8 cellular contexts compared by ENCODE assay signal in genomic region chr20:19692685-19693119, GRCh38.
A peak's percentile ranks its signal among the peaks of the same experiment; 100 is the strongest.
DNase-seq lines count a peak whose midpoint lies in the region; ATAC-seq and TF ChIP-seq lines count a peak whose summit lies in the region.

No MANE protein-coding gene starts in this region.

- ATAC-seq in HG02610 (IDR thresholded peaks at IDR 0.05; ENCODE audit: unreplicated experiment) = no peak

- H3K27ac ChIP-seq in brain microvascular endothelial cell = no peak overlapping the region

- peak overlapping the region; percentile 15 for H3K4me3 ChIP-seq in brain microvascular endothelial cell (ENCODE audit: low read depth, low read length)

- DNase-seq in DMS114 treated with DMSO at 0.1 percent for 48 hours (lab: John Stamatoyannopoulos, UW; ENCODE audit: unreplicated experiment) = peak; percentile 11
- peak; percentile 47 for DNase-seq in KBM-7
- DNase-seq in T-helper 9 cell = peak; percentile 35
- DNase-seq in brain microvascular endothelial cell = peak; percentile 40
- DNase-seq in inferior parietal cortex (ENCODE audit: extremely low spot score) = peak; percentile 70
- peak; percentile 22 to 50 (median 30) for DNase-seq in stimulated activated CD4-positive, alpha-beta T cell treated with anti-CD3 and anti-CD28 coated beads, Interleukin-12 subunit alpha, Interleukin-12 subunit beta, amount 100 ng/mL, for 48 hours (ENCODE audit: low read depth in 2 of 3, low spot score in 1 of 3)
- DNase-seq in NCI-H128 (lab: John Stamatoyannopoulos, UW; ENCODE audit: unreplicated experiment) = no peak

- TF ChIP-seq CTCF in brain microvascular endothelial cell (IDR thresholded peaks at IDR 0.05; ENCODE audit: low read depth, low read length, missing control alignments) = peak; percentile 92

- H3K36me3 ChIP-seq in brain microvascular endothelial cell (replicated peaks) = no peaks in the 10 kb centered on the region

- in situ Hi-C loops in KBM-7 (cut with MboI; ENCODE audit: low pct_unique_long_range_greater_than_20kb, low sequenced_read_pairs) = no loop called here
- in situ Hi-C loops in brain microvascular endothelial cell (cut with HindIII; ENCODE audit: low pct_ligation_motif_present, low sequenced_read_pairs) = loop anchor here (25.0 kb wide), 1 partner anchor 295 kb away; no protein-coding TSS in a partner anchor

- no peaks in the 10 kb centered on the region for H3K27me3 ChIP-seq in brain microvascular endothelial cell (replicated peaks)
